Comparison of ENCODE assay signal across 8 cellular contexts in the genomic region with DNA sequence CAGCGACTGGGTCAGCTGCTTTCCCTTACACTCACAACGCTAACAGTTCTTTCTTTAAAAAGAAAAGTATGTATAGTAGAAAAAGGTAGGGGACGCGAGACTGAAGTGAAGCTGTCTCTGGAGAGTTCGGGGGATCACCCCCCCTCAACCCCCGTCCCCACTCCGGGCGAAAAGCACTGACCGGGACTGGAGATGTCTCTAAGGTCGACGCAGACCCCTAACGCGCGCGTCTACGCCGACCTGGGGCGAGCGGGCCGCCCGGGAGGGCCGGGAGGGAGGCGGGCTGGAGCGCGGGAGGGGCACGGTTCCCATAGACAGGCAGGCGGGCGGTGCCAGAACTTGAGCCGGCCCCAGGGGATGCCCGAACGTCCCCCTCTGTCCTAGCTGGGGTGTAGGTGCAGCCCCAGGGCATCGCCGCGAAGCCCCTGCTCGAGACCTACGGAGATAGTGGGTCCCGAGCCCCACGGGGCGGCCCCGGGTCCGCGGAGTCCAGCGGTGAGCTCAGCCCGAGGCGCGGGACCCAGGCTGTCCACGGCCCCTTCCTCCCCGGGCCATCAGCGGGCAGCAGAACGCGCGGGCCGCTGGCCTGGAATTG.
DNase-seq lines count a peak whose midpoint lies in the region; ATAC-seq and TF ChIP-seq lines count a peak whose summit lies in the region.

No MANE protein-coding gene starts in this region.

- TF ChIP-seq CTCF in AG10803 (conservative IDR thresholded peaks at IDR 0.05; ENCODE audit: low read length) (no peak), WI38 (IDR thresholded peaks at IDR 0.05; ENCODE audit: low read depth, low read length) (no peak)

- DNase-seq in AG10803 (ENCODE audit: low read depth), result peak; percentile 49
- DNase-seq in GM19238 (ENCODE audit: insufficient read length, low spot score), result peak; percentile 45
- DNase-seq in lung microvascular endothelial cell (ENCODE audit: low read depth in 2 of 2), result peak; percentile 33 to 50
- DNase-seq in stimulated activated naive B cell treated with anti-CD40 and anti-IgM and Interleukin-4, amounts not matched to agents 10 μg/mL and 1 μg/mL and 100 μg/mL, for 72 hours, result peak; percentile 32
- DNase-seq in DMS153 (lab: John Stamatoyannopoulos, UW), result no peak

- H3K27ac Mint-ChIP-seq in dendritic cell treated with granulocyte-macrophage colony-stimulating factor and Interleukin-4, amounts not matched to agents 40 ng/mL and 50 ng/mL, for 4 days, result peak overlapping the region; percentile 82
- peak overlapping the region; percentile 84 for H3K27ac Mint-ChIP-seq in stimulated activated naive B cell treated with anti-CD40 and anti-IgM and Interleukin-4, amounts not matched to agents 10 μg/mL and 1 μg/mL and 100 μg/mL, for 72 hours

- H3K27me3 Mint-ChIP-seq in dendritic cell treated with granulocyte-macrophage colony-stimulating factor and Interleukin-4, amounts not matched to agents 40 ng/mL and 50 ng/mL, for 4 days, result peaks cover 4% of the 10 kb centered on the region
- H3K27me3 Mint-ChIP-seq in stimulated activated naive B cell treated with anti-CD40 and anti-IgM and Interleukin-4, amounts not matched to agents 10 μg/mL and 1 μg/mL and 100 μg/mL, for 72 hours, result no peaks in the 10 kb centered on the region

- ATAC-seq in HG03354 (IDR thresholded peaks at IDR 0.05; ENCODE audit: poor library complexity, severe bottlenecking, unreplicated experiment), result peak; percentile 56
- peak; percentile 69 to 75 for ATAC-seq in stimulated activated naive B cell treated with anti-CD40 and anti-IgM and Interleukin-4, amounts not matched to agents 10 μg/mL and 1 μg/mL and 100 μg/mL, for 72 hours (replicated peaks)

- peaks cover 75% of the 10 kb centered on the region for H3K4me1 Mint-ChIP-seq in dendritic cell treated with granulocyte-macrophage colony-stimulating factor and Interleukin-4, amounts not matched to agents 40 ng/mL and 50 ng/mL, for 4 days (ENCODE audit: low read depth)
- peaks cover 13 to 42% of the 10 kb centered on the region in 2 donors for H3K4me1 Mint-ChIP-seq in stimulated activated naive B cell treated with anti-CD40 and anti-IgM and Interleukin-4, amounts not matched to agents 10 μg/mL and 1 μg/mL and 100 μg/mL, for 72 hours

- peaks cover 37% of the 10 kb centered on the region for H3K36me3 Mint-ChIP-seq in dendritic cell treated with granulocyte-macrophage colony-stimulating factor and Interleukin-4, amounts not matched to agents 40 ng/mL and 50 ng/mL, for 4 days (ENCODE audit: low read depth)
- H3K36me3 Mint-ChIP-seq in stimulated activated naive B cell treated with anti-CD40 and anti-IgM and Interleukin-4, amounts not matched to agents 10 μg/mL and 1 μg/mL and 100 μg/mL, for 72 hours, result peaks cover 13 to 15% of the 10 kb centered on the region in 2 donors

- peak overlapping the region; percentile 78 for H3K4me3 Mint-ChIP-seq in dendritic cell treated with granulocyte-macrophage colony-stimulating factor and Interleukin-4, amounts not matched to agents 40 ng/mL and 50 ng/mL, for 4 days
- peak overlapping the region; percentile 84 to 90 for H3K4me3 Mint-ChIP-seq in stimulated activated naive B cell treated with anti-CD40 and anti-IgM and Interleukin-4, amounts not matched to agents 10 μg/mL and 1 μg/mL and 100 μg/mL, for 72 hours

- H3K9me3 Mint-ChIP-seq in dendritic cell treated with granulocyte-macrophage colony-stimulating factor and Interleukin-4, amounts not matched to agents 40 ng/mL and 50 ng/mL, for 4 days, result no peaks in the 10 kb centered on the region
- H3K9me3 Mint-ChIP-seq in stimulated activated naive B cell treated with anti-CD40 and anti-IgM and Interleukin-4, amounts not matched to agents 10 μg/mL and 1 μg/mL and 100 μg/mL, for 72 hours, result no peaks in the 10 kb centered on the region

- H3K4me3 ChIP-seq in AG10803 (ENCODE audit: low read length) (peak overlapping the region; percentile 77), WI38 (ENCODE audit: low read depth, low read length) (peak overlapping the region; percentile 82)

- intact Hi-C loops in dendritic cell treated with granulocyte-macrophage colony-stimulating factor and Interleukin-4, amounts not matched to agents 40 ng/mL and 50 ng/mL, for 4 days (cut with micrococcal nuclease), result loop anchor here (2.0 to 5.0 kb wide), 2 partner anchors 90 to 221 kb away; no protein-coding TSS in a partner anchor
